1 cellular context compared by ENCODE assay signal in the genomic region with DNA sequence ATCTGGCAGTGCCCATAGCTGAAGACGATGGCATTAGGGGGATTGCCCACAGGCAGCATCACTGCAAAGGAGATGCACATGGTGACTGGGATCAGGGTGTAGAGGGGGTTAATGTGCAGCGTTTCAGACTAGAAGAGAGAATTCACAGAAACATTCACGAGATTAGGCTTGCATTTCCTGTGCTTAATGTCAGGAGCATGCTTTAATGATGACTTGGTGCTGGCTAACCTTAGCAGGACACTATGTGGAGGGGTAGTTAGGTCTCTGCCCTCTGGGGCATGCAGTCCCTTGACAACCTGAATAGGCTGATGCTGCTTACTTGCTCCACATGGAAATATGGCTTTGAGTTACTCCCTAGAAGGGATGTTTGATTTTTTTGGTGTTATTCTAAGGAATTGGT.
A peak's percentile ranks its signal among the peaks of the same experiment; 100 is the strongest.
TF ChIP-seq lines count a peak whose summit lies in the region.

No MANE protein-coding gene starts in this region.

TF ChIP-seq in SK-N-SH, 30 proteins besides CTCF, POLR2A, EP300 and RAD21 (continued from another document):
- no peak for TF ChIP-seq MEF2A (IDR thresholded peaks at IDR 0.05; ENCODE audit: borderline replicate concordance, low read depth)
- TF ChIP-seq GATA2 (CRISPR knock-in tag; IDR thresholded peaks at IDR 0.05), result no peak
- no peak for TF ChIP-seq EZH2phosphoT487 (IDR thresholded peaks at IDR 0.05; ENCODE audit: borderline replicate concordance, low read depth)
- 0 out of 2 replicates have a peak, but pooled peaks have one; percentile 50 for TF ChIP-seq SIN3A (IDR thresholded peaks at IDR 0.05; ENCODE audit: borderline replicate concordance, low read depth, low read length)
- peak; percentile 73; the same call in 1 of the 2 replicates for TF ChIP-seq TCF12 (IDR thresholded peaks at IDR 0.05)
- TF ChIP-seq FOSL2 (IDR thresholded peaks at IDR 0.05; ENCODE audit: borderline replicate concordance, low read depth), result peak; percentile 32; the same call in 1 of the 2 replicates
- TF ChIP-seq FOXM1 (IDR thresholded peaks at IDR 0.05; ENCODE audit: low read depth), result no peak
- TF ChIP-seq POLR2AphosphoS5 (IDR thresholded peaks at IDR 0.05; ENCODE audit: low read depth, low read length), result peak; percentile 56
- TF ChIP-seq YY1 (IDR thresholded peaks at IDR 0.05; ENCODE audit: low read depth), result no peak
- TF ChIP-seq, protein P1, sequence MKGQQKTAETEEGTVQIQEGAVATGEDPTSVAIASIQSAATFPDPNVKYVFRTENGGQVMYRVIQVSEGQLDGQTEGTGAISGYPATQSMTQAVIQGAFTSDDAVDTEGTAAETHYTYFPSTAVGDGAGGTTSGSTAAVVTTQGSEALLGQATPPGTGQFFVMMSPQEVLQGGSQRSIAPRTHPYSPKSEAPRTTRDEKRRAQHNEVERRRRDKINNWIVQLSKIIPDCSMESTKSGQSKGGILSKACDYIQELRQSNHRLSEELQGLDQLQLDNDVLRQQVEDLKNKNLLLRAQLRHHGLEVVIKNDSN (IDR thresholded peaks at IDR 0.05; ENCODE audit: borderline replicate concordance, low read depth), result no peak
- TF ChIP-seq, protein P2, sequence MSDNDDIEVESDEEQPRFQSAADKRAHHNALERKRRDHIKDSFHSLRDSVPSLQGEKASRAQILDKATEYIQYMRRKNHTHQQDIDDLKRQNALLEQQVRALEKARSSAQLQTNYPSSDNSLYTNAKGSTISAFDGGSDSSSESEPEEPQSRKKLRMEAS (IDR thresholded peaks at IDR 0.05; ENCODE audit: low read depth), result peak; percentile 78
- TF ChIP-seq, protein P3, sequence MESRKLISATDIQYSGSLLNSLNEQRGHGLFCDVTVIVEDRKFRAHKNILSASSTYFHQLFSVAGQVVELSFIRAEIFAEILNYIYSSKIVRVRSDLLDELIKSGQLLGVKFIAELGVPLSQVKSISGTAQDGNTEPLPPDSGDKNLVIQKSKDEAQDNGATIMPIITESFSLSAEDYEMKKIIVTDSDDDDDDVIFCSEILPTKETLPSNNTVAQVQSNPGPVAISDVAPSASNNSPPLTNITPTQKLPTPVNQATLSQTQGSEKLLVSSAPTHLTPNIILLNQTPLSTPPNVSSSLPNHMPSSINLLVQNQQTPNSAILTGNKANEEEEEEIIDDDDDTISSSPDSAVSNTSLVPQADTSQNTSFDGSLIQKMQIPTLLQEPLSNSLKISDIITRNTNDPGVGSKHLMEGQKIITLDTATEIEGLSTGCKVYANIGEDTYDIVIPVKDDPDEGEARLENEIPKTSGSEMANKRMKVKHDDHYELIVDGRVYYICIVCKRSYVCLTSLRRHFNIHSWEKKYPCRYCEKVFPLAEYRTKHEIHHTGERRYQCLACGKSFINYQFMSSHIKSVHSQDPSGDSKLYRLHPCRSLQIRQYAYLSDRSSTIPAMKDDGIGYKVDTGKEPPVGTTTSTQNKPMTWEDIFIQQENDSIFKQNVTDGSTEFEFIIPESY (IDR thresholded peaks at IDR 0.05; ENCODE audit: borderline replicate concordance, low read depth), result no peak
